In the genomic region with DNA sequence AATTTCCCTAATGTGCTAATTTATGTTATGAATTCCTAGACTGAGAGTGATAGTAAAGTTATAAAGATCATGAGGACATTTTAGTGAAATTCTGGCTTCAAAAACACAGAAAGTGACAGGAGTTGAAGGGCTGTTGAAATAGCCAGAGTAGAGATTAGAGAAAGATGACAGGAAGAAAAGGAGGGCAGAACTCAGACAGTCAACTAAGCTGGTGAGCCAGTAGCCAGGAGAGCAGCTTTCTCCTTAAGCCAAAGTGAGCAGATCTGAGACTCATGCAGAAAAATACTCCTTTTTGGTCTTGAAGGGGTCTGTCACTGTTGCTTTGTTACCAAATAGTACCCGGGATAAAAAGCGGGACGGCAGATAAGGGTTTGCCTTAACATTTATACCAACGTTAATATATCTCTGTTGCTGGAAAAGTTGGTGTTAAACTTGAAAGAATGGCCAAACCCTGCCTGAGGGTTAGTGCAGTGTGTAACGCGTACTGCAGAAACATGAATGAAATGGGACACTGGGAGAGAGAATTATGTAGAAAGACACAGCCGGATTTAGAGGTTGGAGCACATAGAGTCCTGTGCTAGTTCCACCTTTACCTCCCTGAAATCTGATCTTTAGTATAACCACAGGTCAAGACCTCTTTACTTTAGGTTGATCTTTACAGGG, we compare ENCODE assay signal across 1 cellular context.
TF ChIP-seq lines count a peak whose summit lies in the region.

No MANE protein-coding gene starts in this region.

TF ChIP-seq in HepG2, 621 proteins besides CTCF, POLR2A, EP300 and RAD21:
- TF ChIP-seq ZNF224 (CRISPR knock-in tag; IDR thresholded peaks at IDR 0.05) (no peak), SIX1 (CRISPR knock-in tag; IDR thresholded peaks at IDR 0.05; ENCODE audit: borderline replicate concordance) (0 out of 2 replicates have a peak, but pooled peaks have one; percentile 21), ZNF549 (CRISPR knock-in tag; IDR thresholded peaks at IDR 0.05) (no peak)
TF ChIP-seq in HepG2: peak in this region for 1.
